Comparison of ENCODE assay signal across 16 cellular contexts in genomic region chr20:5067877-5068276, GRCh38. TPM values are rescaled to one million over a fixed set of nuclear protein-coding genes. Genes with fewer than 3 reads are reported as not detected.
DNase-seq lines count a peak whose midpoint lies in the region; ATAC-seq and TF ChIP-seq lines count a peak whose summit lies in the region.
"Had no signal": no experiment of that assay in that cellular context is flagged by ENCODE, and none has a peak within 500 bp of the region (broad histone marks: within the 10 kb centered on the region; RNA-seq: fewer than 3 reads in every experiment).

No MANE protein-coding gene starts in this region.

- in situ Hi-C loops in GM13976 (cut with MboI; ENCODE audit: low sequenced_read_pairs, unreplicated experiment), result no loop called here

- H3K9me3 Mint-ChIP-seq in CD14-positive monocyte, result peaks cover 0 to 4% (median 0%) of the 10 kb centered on the region in 7 donors
- no peaks in the 10 kb centered on the region for H3K9me3 Mint-ChIP-seq in stimulated activated memory B cell treated with anti-CD40 and anti-IgM and Interleukin-4, amounts not matched to agents 10 μg/mL and 1 μg/mL and 100 μg/mL, for 72 hours
- H3K9me3 Mint-ChIP-seq: CD4-positive, alpha-beta memory T cell had no signal

- no peak for ATAC-seq in stimulated activated memory B cell treated with anti-CD40 and anti-IgM and Interleukin-4, amounts not matched to agents 10 μg/mL and 1 μg/mL and 100 μg/mL, for 72 hours
- ATAC-seq: HCT116 had no signal

- no peak for TF ChIP-seq CTCF in CD14-positive monocyte (IDR thresholded peaks at IDR 0.05)
- TF ChIP-seq CTCF in GM13976 (IDR thresholded peaks at IDR 0.05; ENCODE audit: borderline replicate concordance, control extremely low read depth, extremely low read depth, insufficient read depth, missing control alignments), result no peak

- intact Hi-C loops in CD14-positive monocyte (cut with micrococcal nuclease), result loop anchor here in 1 of 2 donors (2.0 kb wide), 1 partner anchor 13 kb away; no protein-coding TSS in a partner anchor

- H3K27ac Mint-ChIP-seq in CD14-positive monocyte, result peak overlapping the region in 6 of 7 donors; percentile 63 to 82 (median 74)
- peak overlapping the region; percentile 13 for H3K27ac Mint-ChIP-seq in stimulated activated memory B cell treated with anti-CD40 and anti-IgM and Interleukin-4, amounts not matched to agents 10 μg/mL and 1 μg/mL and 100 μg/mL, for 72 hours
- H3K27ac Mint-ChIP-seq: B cell had no signal

- no peaks in the 10 kb centered on the region for H3K27me3 Mint-ChIP-seq in CD14-positive monocyte (ENCODE audit: low read depth in 3 of 3)
- H3K27me3 Mint-ChIP-seq in stimulated activated memory B cell treated with anti-CD40 and anti-IgM and Interleukin-4, amounts not matched to agents 10 μg/mL and 1 μg/mL and 100 μg/mL, for 72 hours, result no peaks in the 10 kb centered on the region
- H3K27me3 Mint-ChIP-seq: B cell; CD4-positive, alpha-beta memory T cell had no signal

- peaks cover 46% of the 10 kb centered on the region for H3K4me1 Mint-ChIP-seq in CD14-positive monocyte
- H3K4me1 Mint-ChIP-seq in stimulated activated memory B cell treated with anti-CD40 and anti-IgM and Interleukin-4, amounts not matched to agents 10 μg/mL and 1 μg/mL and 100 μg/mL, for 72 hours, result peaks cover 13% of the 10 kb centered on the region

- H3K4me3 Mint-ChIP-seq in CD14-positive monocyte, result no peak overlapping the region
- H3K4me3 Mint-ChIP-seq in stimulated activated memory B cell treated with anti-CD40 and anti-IgM and Interleukin-4, amounts not matched to agents 10 μg/mL and 1 μg/mL and 100 μg/mL, for 72 hours, result no peak overlapping the region
- H3K4me3 Mint-ChIP-seq: B cell; CD4-positive, alpha-beta memory T cell had no signal

- peaks cover 3 to 9% of the 10 kb centered on the region in 2 donors for H3K36me3 Mint-ChIP-seq in CD14-positive monocyte
- no peaks in the 10 kb centered on the region for H3K36me3 Mint-ChIP-seq in stimulated activated memory B cell treated with anti-CD40 and anti-IgM and Interleukin-4, amounts not matched to agents 10 μg/mL and 1 μg/mL and 100 μg/mL, for 72 hours
- H3K36me3 Mint-ChIP-seq: CD4-positive, alpha-beta memory T cell had no signal

- DNase-seq in CD14-positive monocyte (ENCODE audit: low spot score) (no peak), M059J (ENCODE audit: low read depth) (peak; percentile 23), islet precursor cell (peak; percentile 57), HCEC 1CT (no peak), GM13976 (ENCODE audit: low spot score) (no peak), COLO668 (lab: John Stamatoyannopoulos, UW; ENCODE audit: unreplicated experiment) (no peak)
- DNase-seq: C1 segment of cervical spinal cord; CD4-positive, alpha-beta memory T cell; COR-L47; DMS153; DMS79 treated with DMSO at 0.1 percent for 48 hours; EL; KBM-7 had no signal

RNA-seq across cellular contexts. Expression of gene TMEM230, which starts 45.0 kb away (rescaled TPM):
- polyA plus RNA-seq in CD14-positive monocyte, result 100 to 1,000 TPM; 163 to 231 TPM
- total RNA-seq in M059J (2014; rRNA removed; shearing (Covaris generic)), result 303 and 326 TPM in 2 replicates

RNA-seq across cellular contexts. Expression of gene PCNA, which starts 51.9 kb away (rescaled TPM):
- polyA plus RNA-seq in CD14-positive monocyte, result 10 to 100 TPM; 27.9 to 35.0 TPM
- 800 and 803 TPM in 2 replicates for total RNA-seq in M059J (2014; rRNA removed; shearing (Covaris generic))

RNA-seq across cellular contexts. Expression of gene CDS2, which starts 58.9 kb away (rescaled TPM):
- polyA plus RNA-seq in CD14-positive monocyte, result 10 to 100 TPM; 54.4 to 62.6 TPM
- total RNA-seq in M059J (2014; rRNA removed; shearing (Covaris generic)), result 25.8 and 42.0 TPM in 2 replicates

Comparison
In these comparisons a context has a peak if more than half of its experiments do, and no peak if none do; other contexts are left out.
1. DNase-seq: peak in M059J (single experiment) and islet precursor cell (single experiment); none in CD14-positive monocyte (single experiment), HCEC 1CT (single experiment), GM13976 (single experiment) and COLO668 (single experiment).